Comparison of ENCODE assay signal across 1 cellular context in the genomic region with DNA sequence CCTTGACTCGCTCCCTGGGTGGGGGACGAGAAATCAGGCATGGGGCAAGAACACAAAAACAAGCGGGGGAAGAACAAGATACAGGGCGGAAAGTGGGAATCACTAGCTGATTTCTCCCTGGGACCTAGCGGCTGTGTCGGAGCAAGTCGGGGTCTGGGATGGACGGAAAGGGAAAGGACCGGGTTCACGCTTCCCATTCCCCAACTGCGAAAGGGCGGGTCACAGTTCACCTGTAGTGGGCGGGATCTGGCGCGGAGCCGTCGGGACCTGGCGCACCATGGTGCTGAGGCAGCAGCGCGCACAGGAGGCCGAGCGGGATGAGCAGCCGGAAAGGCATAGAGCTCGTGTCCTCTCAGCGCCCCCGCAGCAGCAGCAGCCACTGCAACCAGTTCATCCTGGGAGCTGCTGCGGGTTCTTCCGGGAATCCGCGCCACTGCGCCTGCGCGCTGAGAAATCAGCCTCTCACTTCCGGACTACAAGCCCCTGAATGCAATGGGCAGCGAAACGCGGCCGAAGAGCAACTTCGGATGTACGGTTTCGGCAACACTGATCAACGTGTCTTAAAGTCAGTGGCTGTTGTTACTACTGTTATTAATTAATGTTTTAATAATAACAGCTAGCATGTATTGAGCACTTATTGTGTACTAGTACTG.
A peak's percentile ranks its signal among the peaks of the same experiment; 100 is the strongest.
TF ChIP-seq lines count a peak whose summit lies in the region.

A gene with protein sequence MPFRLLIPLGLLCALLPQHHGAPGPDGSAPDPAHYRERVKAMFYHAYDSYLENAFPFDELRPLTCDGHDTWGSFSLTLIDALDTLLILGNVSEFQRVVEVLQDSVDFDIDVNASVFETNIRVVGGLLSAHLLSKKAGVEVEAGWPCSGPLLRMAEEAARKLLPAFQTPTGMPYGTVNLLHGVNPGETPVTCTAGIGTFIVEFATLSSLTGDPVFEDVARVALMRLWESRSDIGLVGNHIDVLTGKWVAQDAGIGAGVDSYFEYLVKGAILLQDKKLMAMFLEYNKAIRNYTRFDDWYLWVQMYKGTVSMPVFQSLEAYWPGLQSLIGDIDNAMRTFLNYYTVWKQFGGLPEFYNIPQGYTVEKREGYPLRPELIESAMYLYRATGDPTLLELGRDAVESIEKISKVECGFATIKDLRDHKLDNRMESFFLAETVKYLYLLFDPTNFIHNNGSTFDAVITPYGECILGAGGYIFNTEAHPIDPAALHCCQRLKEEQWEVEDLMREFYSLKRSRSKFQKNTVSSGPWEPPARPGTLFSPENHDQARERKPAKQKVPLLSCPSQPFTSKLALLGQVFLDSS (minus strand): TSS at position 415 of the 653 bp plus-strand sequence. CDS start 78 bp downstream, at position 337.

TF ChIP-seq in K562, 482 proteins besides CTCF, POLR2A, EP300 and RAD21 (continued from another document and continues in another):
- TF ChIP-seq, protein P1, sequence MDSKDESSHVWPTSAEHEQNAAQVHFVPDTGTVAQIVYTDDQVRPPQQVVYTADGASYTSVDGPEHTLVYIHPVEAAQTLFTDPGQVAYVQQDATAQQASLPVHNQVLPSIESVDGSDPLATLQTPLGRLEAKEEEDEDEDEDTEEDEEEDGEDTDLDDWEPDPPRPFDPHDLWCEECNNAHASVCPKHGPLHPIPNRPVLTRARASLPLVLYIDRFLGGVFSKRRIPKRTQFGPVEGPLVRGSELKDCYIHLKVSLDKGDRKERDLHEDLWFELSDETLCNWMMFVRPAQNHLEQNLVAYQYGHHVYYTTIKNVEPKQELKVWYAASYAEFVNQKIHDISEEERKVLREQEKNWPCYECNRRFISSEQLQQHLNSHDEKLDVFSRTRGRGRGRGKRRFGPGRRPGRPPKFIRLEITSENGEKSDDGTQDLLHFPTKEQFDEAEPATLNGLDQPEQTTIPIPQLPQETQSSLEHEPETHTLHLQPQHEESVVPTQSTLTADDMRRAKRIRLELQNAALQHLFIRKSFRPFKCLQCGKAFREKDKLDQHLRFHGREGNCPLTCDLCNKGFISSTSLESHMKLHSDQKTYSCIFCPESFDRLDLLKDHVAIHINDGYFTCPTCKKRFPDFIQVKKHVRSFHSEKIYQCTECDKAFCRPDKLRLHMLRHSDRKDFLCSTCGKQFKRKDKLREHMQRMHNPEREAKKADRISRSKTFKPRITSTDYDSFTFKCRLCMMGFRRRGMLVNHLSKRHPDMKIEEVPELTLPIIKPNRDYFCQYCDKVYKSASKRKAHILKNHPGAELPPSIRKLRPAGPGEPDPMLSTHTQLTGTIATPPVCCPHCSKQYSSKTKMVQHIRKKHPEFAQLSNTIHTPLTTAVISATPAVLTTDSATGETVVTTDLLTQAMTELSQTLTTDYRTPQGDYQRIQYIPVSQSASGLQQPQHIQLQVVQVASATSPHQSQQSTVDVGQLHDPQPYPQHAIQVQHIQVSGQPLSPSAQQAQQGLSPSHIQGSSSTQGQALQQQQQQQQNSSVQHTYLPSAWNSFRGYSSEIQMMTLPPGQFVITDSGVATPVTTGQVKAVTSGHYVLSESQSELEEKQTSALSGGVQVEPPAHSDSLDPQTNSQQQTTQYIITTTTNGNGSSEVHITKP (IDR thresholded peaks at IDR 0.05; ENCODE audit: partially characterized antibody): peak; percentile 13
- TF ChIP-seq YY1 (IDR thresholded peaks at IDR 0.05; ENCODE audit: borderline replicate concordance in 1 of 3, control insufficient read depth in 1 of 3, extremely low read depth in 1 of 3, insufficient read depth in 3 of 3, insufficient read length in 1 of 3, insufficient replicate concordance in 2 of 3, low read depth in 1 of 3, low read length in 2 of 3) (peak in 2 of 3 experiments; percentile 54), MIER1 (IDR thresholded peaks at IDR 0.05; ENCODE audit: low read depth) (no peak), PCBP2 (IDR thresholded peaks at IDR 0.05; ENCODE audit: low read depth, low read length, poor library complexity, severe bottlenecking) (no peak), ZBTB1 (CRISPR knock-in tag; IDR thresholded peaks at IDR 0.05; ENCODE audit: borderline replicate concordance, low read depth) (no peak), ZNF12 (CRISPR knock-in tag; IDR thresholded peaks at IDR 0.05) (no peak), ZNF436 (CRISPR knock-in tag; IDR thresholded peaks at IDR 0.05) (no peak), GTF2F1 (IDR thresholded peaks at IDR 0.05; ENCODE audit: low read depth, low read length) (no peak), CREM (IDR thresholded peaks at IDR 0.05; ENCODE audit: low read depth) (peak; percentile 83), ZNF212 (CRISPR knock-in tag; IDR thresholded peaks at IDR 0.05) (no peak), ZNF764 (CRISPR knock-in tag; IDR thresholded peaks at IDR 0.05; ENCODE audit: low read depth) (no peak)
- TF ChIP-seq, protein P2, sequence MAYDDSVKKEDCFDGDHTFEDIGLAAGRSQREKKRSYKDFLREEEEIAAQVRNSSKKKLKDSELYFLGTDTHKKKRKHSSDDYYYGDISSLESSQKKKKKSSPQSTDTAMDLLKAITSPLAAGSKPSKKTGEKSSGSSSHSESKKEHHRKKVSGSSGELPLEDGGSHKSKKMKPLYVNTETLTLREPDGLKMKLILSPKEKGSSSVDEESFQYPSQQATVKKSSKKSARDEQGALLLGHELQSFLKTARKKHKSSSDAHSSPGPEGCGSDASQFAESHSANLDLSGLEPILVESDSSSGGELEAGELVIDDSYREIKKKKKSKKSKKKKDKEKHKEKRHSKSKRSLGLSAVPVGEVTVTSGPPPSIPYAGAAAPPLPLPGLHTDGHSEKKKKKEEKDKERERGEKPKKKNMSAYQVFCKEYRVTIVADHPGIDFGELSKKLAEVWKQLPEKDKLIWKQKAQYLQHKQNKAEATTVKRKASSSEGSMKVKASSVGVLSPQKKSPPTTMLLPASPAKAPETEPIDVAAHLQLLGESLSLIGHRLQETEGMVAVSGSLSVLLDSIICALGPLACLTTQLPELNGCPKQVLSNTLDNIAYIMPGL (CRISPR knock-in tag; IDR thresholded peaks at IDR 0.05): peak; percentile 40; the same call in 1 of the 2 replicates
- TF ChIP-seq, protein P3, sequence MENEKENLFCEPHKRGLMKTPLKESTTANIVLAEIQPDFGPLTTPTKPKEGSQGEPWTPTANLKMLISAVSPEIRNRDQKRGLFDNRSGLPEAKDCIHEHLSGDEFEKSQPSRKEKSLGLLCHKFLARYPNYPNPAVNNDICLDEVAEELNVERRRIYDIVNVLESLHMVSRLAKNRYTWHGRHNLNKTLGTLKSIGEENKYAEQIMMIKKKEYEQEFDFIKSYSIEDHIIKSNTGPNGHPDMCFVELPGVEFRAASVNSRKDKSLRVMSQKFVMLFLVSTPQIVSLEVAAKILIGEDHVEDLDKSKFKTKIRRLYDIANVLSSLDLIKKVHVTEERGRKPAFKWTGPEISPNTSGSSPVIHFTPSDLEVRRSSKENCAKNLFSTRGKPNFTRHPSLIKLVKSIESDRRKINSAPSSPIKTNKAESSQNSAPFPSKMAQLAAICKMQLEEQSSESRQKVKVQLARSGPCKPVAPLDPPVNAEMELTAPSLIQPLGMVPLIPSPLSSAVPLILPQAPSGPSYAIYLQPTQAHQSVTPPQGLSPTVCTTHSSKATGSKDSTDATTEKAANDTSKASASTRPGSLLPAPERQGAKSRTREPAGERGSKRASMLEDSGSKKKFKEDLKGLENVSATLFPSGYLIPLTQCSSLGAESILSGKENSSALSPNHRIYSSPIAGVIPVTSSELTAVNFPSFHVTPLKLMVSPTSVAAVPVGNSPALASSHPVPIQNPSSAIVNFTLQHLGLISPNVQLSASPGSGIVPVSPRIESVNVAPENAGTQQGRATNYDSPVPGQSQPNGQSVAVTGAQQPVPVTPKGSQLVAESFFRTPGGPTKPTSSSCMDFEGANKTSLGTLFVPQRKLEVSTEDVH (IDR thresholded peaks at IDR 0.05; ENCODE audit: low read depth, partially characterized antibody): peak; percentile 94
- TF ChIP-seq, protein P4, sequence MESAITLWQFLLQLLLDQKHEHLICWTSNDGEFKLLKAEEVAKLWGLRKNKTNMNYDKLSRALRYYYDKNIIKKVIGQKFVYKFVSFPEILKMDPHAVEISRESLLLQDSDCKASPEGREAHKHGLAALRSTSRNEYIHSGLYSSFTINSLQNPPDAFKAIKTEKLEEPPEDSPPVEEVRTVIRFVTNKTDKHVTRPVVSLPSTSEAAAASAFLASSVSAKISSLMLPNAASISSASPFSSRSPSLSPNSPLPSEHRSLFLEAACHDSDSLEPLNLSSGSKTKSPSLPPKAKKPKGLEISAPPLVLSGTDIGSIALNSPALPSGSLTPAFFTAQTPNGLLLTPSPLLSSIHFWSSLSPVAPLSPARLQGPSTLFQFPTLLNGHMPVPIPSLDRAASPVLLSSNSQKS (CRISPR knock-in tag; IDR thresholded peaks at IDR 0.05): no peak
- TF ChIP-seq, protein P5, sequence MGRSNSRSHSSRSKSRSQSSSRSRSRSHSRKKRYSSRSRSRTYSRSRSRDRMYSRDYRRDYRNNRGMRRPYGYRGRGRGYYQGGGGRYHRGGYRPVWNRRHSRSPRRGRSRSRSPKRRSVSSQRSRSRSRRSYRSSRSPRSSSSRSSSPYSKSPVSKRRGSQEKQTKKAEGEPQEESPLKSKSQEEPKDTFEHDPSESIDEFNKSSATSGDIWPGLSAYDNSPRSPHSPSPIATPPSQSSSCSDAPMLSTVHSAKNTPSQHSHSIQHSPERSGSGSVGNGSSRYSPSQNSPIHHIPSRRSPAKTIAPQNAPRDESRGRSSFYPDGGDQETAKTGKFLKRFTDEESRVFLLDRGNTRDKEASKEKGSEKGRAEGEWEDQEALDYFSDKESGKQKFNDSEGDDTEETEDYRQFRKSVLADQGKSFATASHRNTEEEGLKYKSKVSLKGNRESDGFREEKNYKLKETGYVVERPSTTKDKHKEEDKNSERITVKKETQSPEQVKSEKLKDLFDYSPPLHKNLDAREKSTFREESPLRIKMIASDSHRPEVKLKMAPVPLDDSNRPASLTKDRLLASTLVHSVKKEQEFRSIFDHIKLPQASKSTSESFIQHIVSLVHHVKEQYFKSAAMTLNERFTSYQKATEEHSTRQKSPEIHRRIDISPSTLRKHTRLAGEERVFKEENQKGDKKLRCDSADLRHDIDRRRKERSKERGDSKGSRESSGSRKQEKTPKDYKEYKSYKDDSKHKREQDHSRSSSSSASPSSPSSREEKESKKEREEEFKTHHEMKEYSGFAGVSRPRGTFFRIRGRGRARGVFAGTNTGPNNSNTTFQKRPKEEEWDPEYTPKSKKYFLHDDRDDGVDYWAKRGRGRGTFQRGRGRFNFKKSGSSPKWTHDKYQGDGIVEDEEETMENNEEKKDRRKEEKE (IDR thresholded peaks at IDR 0.05; ENCODE audit: borderline replicate concordance in 1 of 2, control insufficient read depth in 1 of 2, low read depth in 2 of 2, low read length in 1 of 2): no peak
- TF ChIP-seq, protein P6, sequence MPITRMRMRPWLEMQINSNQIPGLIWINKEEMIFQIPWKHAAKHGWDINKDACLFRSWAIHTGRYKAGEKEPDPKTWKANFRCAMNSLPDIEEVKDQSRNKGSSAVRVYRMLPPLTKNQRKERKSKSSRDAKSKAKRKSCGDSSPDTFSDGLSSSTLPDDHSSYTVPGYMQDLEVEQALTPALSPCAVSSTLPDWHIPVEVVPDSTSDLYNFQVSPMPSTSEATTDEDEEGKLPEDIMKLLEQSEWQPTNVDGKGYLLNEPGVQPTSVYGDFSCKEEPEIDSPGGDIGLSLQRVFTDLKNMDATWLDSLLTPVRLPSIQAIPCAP (CRISPR knock-in tag; IDR thresholded peaks at IDR 0.05; ENCODE audit: borderline replicate concordance): no peak
- TF ChIP-seq, protein P7, sequence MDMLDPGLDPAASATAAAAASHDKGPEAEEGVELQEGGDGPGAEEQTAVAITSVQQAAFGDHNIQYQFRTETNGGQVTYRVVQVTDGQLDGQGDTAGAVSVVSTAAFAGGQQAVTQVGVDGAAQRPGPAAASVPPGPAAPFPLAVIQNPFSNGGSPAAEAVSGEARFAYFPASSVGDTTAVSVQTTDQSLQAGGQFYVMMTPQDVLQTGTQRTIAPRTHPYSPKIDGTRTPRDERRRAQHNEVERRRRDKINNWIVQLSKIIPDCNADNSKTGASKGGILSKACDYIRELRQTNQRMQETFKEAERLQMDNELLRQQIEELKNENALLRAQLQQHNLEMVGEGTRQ (CRISPR knock-in tag; IDR thresholded peaks at IDR 0.05): no peak
- TF ChIP-seq, protein P8, sequence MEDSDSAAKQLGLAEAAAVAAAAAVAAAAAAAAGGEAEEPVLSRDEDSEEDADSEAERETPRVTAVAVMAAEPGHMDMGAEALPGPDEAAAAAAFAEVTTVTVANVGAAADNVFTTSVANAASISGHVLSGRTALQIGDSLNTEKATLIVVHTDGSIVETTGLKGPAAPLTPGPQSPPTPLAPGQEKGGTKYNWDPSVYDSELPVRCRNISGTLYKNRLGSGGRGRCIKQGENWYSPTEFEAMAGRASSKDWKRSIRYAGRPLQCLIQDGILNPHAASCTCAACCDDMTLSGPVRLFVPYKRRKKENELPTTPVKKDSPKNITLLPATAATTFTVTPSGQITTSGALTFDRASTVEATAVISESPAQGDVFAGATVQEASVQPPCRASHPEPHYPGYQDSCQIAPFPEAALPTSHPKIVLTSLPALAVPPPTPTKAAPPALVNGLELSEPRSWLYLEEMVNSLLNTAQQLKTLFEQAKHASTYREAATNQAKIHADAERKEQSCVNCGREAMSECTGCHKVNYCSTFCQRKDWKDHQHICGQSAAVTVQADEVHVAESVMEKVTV (CRISPR knock-in tag; IDR thresholded peaks at IDR 0.05): peak; percentile 59
- TF ChIP-seq, protein P9, sequence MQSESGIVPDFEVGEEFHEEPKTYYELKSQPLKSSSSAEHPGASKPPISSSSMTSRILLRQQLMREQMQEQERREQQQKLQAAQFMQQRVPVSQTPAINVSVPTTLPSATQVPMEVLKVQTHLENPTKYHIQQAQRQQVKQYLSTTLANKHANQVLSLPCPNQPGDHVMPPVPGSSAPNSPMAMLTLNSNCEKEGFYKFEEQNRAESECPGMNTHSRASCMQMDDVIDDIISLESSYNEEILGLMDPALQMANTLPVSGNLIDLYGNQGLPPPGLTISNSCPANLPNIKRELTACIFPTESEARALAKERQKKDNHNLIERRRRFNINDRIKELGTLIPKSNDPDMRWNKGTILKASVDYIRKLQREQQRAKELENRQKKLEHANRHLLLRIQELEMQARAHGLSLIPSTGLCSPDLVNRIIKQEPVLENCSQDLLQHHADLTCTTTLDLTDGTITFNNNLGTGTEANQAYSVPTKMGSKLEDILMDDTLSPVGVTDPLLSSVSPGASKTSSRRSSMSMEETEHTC (IDR thresholded peaks at IDR 0.05): no peak
- TF ChIP-seq, protein P10, sequence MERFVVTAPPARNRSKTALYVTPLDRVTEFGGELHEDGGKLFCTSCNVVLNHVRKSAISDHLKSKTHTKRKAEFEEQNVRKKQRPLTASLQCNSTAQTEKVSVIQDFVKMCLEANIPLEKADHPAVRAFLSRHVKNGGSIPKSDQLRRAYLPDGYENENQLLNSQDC (CRISPR knock-in tag; IDR thresholded peaks at IDR 0.05): no peak
- TF ChIP-seq, protein P11, sequence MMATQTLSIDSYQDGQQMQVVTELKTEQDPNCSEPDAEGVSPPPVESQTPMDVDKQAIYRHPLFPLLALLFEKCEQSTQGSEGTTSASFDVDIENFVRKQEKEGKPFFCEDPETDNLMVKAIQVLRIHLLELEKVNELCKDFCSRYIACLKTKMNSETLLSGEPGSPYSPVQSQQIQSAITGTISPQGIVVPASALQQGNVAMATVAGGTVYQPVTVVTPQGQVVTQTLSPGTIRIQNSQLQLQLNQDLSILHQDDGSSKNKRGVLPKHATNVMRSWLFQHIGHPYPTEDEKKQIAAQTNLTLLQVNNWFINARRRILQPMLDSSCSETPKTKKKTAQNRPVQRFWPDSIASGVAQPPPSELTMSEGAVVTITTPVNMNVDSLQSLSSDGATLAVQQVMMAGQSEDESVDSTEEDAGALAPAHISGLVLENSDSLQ (IDR thresholded peaks at IDR 0.05): no peak
- TF ChIP-seq, protein P12, sequence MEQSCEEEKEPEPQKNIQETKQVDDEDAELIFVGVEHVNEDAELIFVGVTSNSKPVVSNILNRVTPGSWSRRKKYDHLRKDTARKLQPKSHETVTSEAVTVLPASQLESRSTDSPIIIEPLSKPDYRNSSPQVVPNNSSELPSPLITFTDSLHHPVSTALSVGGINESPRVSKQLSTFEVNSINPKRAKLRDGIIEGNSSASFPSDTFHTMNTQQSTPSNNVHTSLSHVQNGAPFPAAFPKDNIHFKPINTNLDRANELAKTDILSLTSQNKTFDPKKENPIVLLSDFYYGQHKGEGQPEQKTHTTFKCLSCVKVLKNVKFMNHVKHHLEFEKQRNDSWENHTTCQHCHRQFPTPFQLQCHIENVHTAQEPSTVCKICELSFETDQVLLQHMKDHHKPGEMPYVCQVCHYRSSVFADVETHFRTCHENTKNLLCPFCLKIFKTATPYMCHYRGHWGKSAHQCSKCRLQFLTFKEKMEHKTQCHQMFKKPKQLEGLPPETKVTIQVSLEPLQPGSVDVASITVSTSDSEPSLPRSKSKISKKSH (CRISPR knock-in tag; IDR thresholded peaks at IDR 0.05): no peak
